In the genomic region with DNA sequence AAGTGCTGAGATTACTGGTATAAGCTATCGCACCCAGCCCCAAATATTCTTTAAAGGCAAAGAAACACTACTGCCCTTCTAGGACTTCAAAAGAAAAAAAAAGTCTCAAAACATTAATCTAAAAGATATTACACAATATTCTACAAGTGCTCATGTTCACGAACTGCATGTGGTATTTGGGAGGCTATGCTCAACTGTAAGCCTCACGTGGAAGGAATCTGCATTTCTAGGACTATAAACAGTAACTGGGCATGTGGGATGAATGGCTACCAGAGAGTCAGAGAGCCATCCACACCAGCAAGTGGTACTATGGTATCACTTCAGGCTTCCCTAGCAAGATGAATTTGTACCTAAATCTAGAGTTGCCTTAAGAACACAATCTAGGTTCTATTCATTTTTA, we compare ENCODE assay signal across 17 cellular contexts.
"Had no signal": no experiment of that assay in that cellular context is flagged by ENCODE, and none has a peak within 500 bp of the region (broad histone marks: within the 10 kb centered on the region; RNA-seq: fewer than 3 reads in every experiment).

No MANE protein-coding gene starts in this region.

- H3K4me3 Mint-ChIP-seq: activated naive CD4-positive, alpha-beta T cell treated with anti-CD3 and anti-CD28 coated beads, Interleukin-2, amount 10 ng/mL, durations not matched to agents 7 days and 5 days; dendritic cell treated with granulocyte-macrophage colony-stimulating factor and Interleukin-4, amounts not matched to agents 40 ng/mL and 50 ng/mL, for 4 days; T-cell had no signal

- DNase-seq: activated CD4-positive, alpha-beta T cell treated with anti-CD3 and anti-CD28 coated beads for 1 hour; activated naive CD4-positive, alpha-beta T cell treated with anti-CD3 and anti-CD28 coated beads, Interleukin-2, amount 10 ng/mL, durations not matched to agents 7 days and 5 days; anterior cingulate cortex; brain microvascular endothelial cell; effector memory CD4-positive, alpha-beta T cell; heart right ventricle; left colon; midbrain; ovary; SK-N-SH; stimulated activated CD4-positive, alpha-beta T cell treated with anti-CD3 and anti-CD28 coated beads, Interleukin-12 subunit alpha, Interleukin-12 subunit beta, amount 100 ng/mL, for 4 hours; stimulated activated CD4-positive, alpha-beta T cell treated with anti-CD3 and anti-CD28 coated beads, Interleukin-2, amount 100 ng/mL, for 24 hours; T-cell; thyroid gland had no signal

- H3K9ac ChIP-seq: SK-N-SH had no signal

- H3K4me3 ChIP-seq: gastroesophageal sphincter, heart right ventricle, lung, ovary, thyroid gland had no signal

- H3K36me3 ChIP-seq: ovary had no signal

- ATAC-seq: gastroesophageal sphincter, heart right ventricle, left colon, T-cell had no signal

- H3K27me3 ChIP-seq: brain microvascular endothelial cell, gastroesophageal sphincter, heart right ventricle, ovary, thyroid gland had no signal

- H3K9me3 Mint-ChIP-seq: activated naive CD4-positive, alpha-beta T cell treated with anti-CD3 and anti-CD28 coated beads, Interleukin-2, amount 10 ng/mL, durations not matched to agents 7 days and 5 days; dendritic cell treated with granulocyte-macrophage colony-stimulating factor and Interleukin-4, amounts not matched to agents 40 ng/mL and 50 ng/mL, for 4 days; T-cell had no signal

- H3K9me3 ChIP-seq: gastroesophageal sphincter, heart right ventricle, ovary, SK-N-SH, thyroid gland had no signal

- H3K27ac Mint-ChIP-seq: dendritic cell treated with granulocyte-macrophage colony-stimulating factor and Interleukin-4, amounts not matched to agents 40 ng/mL and 50 ng/mL, for 4 days had no signal

- H3K27ac ChIP-seq: brain microvascular endothelial cell, heart right ventricle, ovary, thyroid gland had no signal

- H3K4me2 ChIP-seq: SK-N-SH had no signal

- H3K27me3 Mint-ChIP-seq: activated naive CD4-positive, alpha-beta T cell treated with anti-CD3 and anti-CD28 coated beads, Interleukin-2, amount 10 ng/mL, durations not matched to agents 7 days and 5 days; dendritic cell treated with granulocyte-macrophage colony-stimulating factor and Interleukin-4, amounts not matched to agents 40 ng/mL and 50 ng/mL, for 4 days; T-cell had no signal
